9 cellular contexts compared by ENCODE assay signal in the genomic region with DNA sequence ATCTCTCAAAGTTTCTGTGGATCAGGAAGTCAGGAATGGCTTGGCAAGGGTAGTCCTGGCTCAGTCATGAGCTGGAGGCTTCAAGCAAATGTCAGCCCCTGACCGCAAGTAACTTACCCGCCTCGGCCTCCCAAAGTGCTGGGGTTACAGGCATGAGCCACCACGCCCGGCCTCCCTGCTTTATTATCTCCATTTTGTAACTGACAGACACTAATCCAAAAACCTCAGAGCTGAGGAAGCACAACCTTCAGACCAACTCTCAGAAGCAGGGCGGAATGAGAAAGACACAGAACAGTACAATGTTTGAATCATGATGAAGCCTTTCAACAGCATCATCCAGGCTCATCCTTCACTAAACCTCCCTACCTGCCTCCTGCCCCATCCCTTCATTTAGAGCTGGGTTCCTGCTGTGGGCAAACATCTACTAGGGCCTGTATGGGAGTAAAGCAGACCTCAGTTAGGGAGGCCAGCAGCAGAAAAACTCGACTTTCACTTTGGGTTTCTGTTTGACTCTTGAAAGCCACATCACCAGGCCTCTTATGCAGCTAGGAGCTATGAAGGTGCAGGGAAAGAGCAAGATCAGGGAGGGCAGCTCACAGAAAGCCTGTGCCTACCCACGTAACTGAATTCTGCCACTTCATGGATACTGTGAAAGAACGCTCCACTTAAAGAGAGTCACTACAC.
DNase-seq lines count a peak whose midpoint lies in the region; ATAC-seq lines count a peak whose summit lies in the region.
"Had no signal": no experiment of that assay in that cellular context is flagged by ENCODE, and none has a peak within 500 bp of the region (broad histone marks: within the 10 kb centered on the region; RNA-seq: fewer than 3 reads in every experiment).

No MANE protein-coding gene starts in this region.

- peaks cover 3% of the 10 kb centered on the region for H3K36me3 Mint-ChIP-seq in central memory CD8-positive, alpha-beta T cell (ENCODE audit: insufficient read depth)

- H3K27ac Mint-ChIP-seq in central memory CD8-positive, alpha-beta T cell (ENCODE audit: low read depth): peak overlapping the region; percentile 60

- H3K4me1 Mint-ChIP-seq in central memory CD8-positive, alpha-beta T cell: peaks cover 19% of the 10 kb centered on the region

- H3K4me3 Mint-ChIP-seq in central memory CD8-positive, alpha-beta T cell: peak overlapping the region; percentile 18

- ATAC-seq in GM18858 (IDR thresholded peaks at IDR 0.05; ENCODE audit: unreplicated experiment) (peak; percentile 89), GM21381 (IDR thresholded peaks at IDR 0.05; ENCODE audit: unreplicated experiment) (peak; percentile 99), HG03159 (IDR thresholded peaks at IDR 0.05; ENCODE audit: unreplicated experiment) (peak; percentile 91)
- peak; percentile 40 for ATAC-seq in central memory CD8-positive, alpha-beta T cell (replicated peaks; ENCODE audit: extremely low read depth, poor library complexity, severe bottlenecking)

- H3K27me3 Mint-ChIP-seq in central memory CD8-positive, alpha-beta T cell: no peaks in the 10 kb centered on the region

- no peaks in the 10 kb centered on the region for H3K9me3 Mint-ChIP-seq in central memory CD8-positive, alpha-beta T cell

- DNase-seq in central memory CD8-positive, alpha-beta T cell (ENCODE audit: low spot score in 2 of 2): no peak
- DNase-seq in NCI-H1417 (lab: John Stamatoyannopoulos, UW) (no peak), NCI-H1092 (lab: John Stamatoyannopoulos, UW) (no peak), NCI-H1930 (lab: John Stamatoyannopoulos, UW) (no peak), NCI-H146 (lab: John Stamatoyannopoulos, UW) (no peak)
- DNase-seq: NCI-H446 treated with DMSO at 0.1 percent for 48 hours had no signal

Comparison
In these comparisons a context has a peak if more than half of its experiments do, and no peak if none do; other contexts are left out.
1. ATAC-seq: peak in every context shown above with its lines; median percentile 99 in GM21381; 91 in HG03159; 89 in GM18858; 40 in central memory CD8-positive, alpha-beta T cell.